In the genomic region with DNA sequence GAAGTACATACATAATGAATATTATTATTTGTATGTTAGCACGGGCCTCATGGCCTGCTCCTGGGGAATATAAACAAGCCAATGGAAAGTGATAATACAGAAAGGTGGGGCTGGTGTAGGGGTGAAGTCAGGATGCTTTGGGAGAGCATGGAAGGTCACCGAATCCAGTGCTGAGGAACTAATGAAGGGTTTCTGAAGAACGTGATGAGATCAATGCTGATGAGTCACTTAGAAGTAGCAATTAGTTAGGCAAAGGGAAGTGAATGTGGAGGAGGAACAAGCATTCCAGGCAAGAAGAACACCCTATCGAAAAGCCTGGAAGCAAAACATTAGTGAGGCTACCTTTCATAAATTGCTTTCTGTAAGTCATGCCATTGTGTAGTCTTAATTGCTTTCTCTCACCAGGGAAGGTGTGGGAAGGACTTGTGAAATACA, we compare ENCODE assay signal across 10 cellular contexts. TPM values are rescaled to one million over a fixed set of nuclear protein-coding genes. Genes with fewer than 3 reads are reported as not detected.
DNase-seq lines count a peak whose midpoint lies in the region; ATAC-seq and TF ChIP-seq lines count a peak whose summit lies in the region.
"Had no signal": no experiment of that assay in that cellular context is flagged by ENCODE, and none has a peak within 500 bp of the region (broad histone marks: within the 10 kb centered on the region; RNA-seq: fewer than 3 reads in every experiment).

No MANE protein-coding gene starts in this region.

- POLR2A ChIA-PET in Panc1 (lab: Charles Lee) = no interaction called here

- no peak overlapping the region for H3K9ac ChIP-seq in neural progenitor cell

- WGBS in ovary, 3 donors = 31 to 41% (median 33%) methylated on average over 4 of the region's 4 CpGs

- no peaks in the 10 kb centered on the region for H3K9me3 Mint-ChIP-seq in neural progenitor cell

- no peak overlapping the region for H3K4me2 ChIP-seq in neural progenitor cell

- H3K27ac ChIP-seq in Panc1 (ENCODE audit: low read length) = peak overlapping the region; percentile 93
- peak overlapping the region; percentile 92 for H3K27ac ChIP-seq in epithelial cell of prostate
- no peak overlapping the region for H3K27ac ChIP-seq in ovary
- no peak overlapping the region for H3K27ac ChIP-seq in neural progenitor cell

- no peaks in the 10 kb centered on the region for H3F3A ChIP-seq in neural progenitor cell (ENCODE audit: low read depth)

- intact Hi-C loops in Panc1 (cut with micrococcal nuclease; ENCODE audit: unreplicated experiment) (loop anchor here (5.0 kb wide), 1 partner anchor 42 kb away; no protein-coding TSS in a partner anchor), ovary (cut with DNase I) (no loop called here)

- no peak overlapping the region for H2AFZ ChIP-seq in neural progenitor cell (replicated peaks)

- H3K4me1 Mint-ChIP-seq in neural progenitor cell = peaks cover 30% of the 10 kb centered on the region

- H3K27ac Mint-ChIP-seq in neural progenitor cell = no peak overlapping the region

- H3K4me3 Mint-ChIP-seq in neural progenitor cell = no peak overlapping the region

- CTCF ChIA-PET in Panc1 (lab: Charles Lee) = no interaction called here

- in situ Hi-C loops in Panc1 (cut with HindIII; ENCODE audit: low pct_unique_long_range_greater_than_20kb, low sequenced_read_pairs) = no loop called here

- H3K9me3 ChIP-seq in Panc1 (ENCODE audit: control insufficient read depth, insufficient read depth, low read depth, low read length) (no peaks in the 10 kb centered on the region), ovary (no peaks in the 10 kb centered on the region), neural progenitor cell (ENCODE audit: low read depth) (no peaks in the 10 kb centered on the region)
- H3K9me3 ChIP-seq: pancreas had no signal

- no peaks in the 10 kb centered on the region for H3K27me3 ChIP-seq in Panc1 (ENCODE audit: control insufficient read depth, insufficient read depth, low read length)
- no peaks in the 10 kb centered on the region for H3K27me3 ChIP-seq in ovary
- no peaks in the 10 kb centered on the region for H3K27me3 ChIP-seq in neural progenitor cell
- H3K27me3 ChIP-seq: pancreas had no signal

- H3K27me3 Mint-ChIP-seq in neural progenitor cell (ENCODE audit: insufficient read depth, low read depth) = no peaks in the 10 kb centered on the region

- no peak for TF ChIP-seq CTCF in Panc1 (IDR thresholded peaks at IDR 0.05)
- TF ChIP-seq CTCF in ovary (IDR thresholded peaks at IDR 0.05) = no peak
- no peak for TF ChIP-seq CTCF in neural progenitor cell (IDR thresholded peaks at IDR 0.05)

- no peaks in the 10 kb centered on the region for H3K79me2 ChIP-seq in neural progenitor cell (ENCODE audit: low read depth)

- peaks cover 39% of the 10 kb centered on the region for H3K4me1 ChIP-seq in Panc1 (ENCODE audit: control insufficient read depth, insufficient read depth, low read length)
- H3K4me1 ChIP-seq in ovary (ENCODE audit: insufficient read depth) = peaks cover 3% of the 10 kb centered on the region
- peaks cover 10% of the 10 kb centered on the region for H3K4me1 ChIP-seq in neural progenitor cell

- H3K36me3 Mint-ChIP-seq in neural progenitor cell = peaks cover 5% of the 10 kb centered on the region

- H4K20me1 ChIP-seq in neural progenitor cell (ENCODE audit: low read depth) = no peaks in the 10 kb centered on the region

- peak; percentile 64 for ATAC-seq in Panc1

- H3K36me3 ChIP-seq in Panc1 (ENCODE audit: control insufficient read depth, insufficient read depth, low read length) = peaks cover 5% of the 10 kb centered on the region
- H3K36me3 ChIP-seq in ovary = no peaks in the 10 kb centered on the region
- no peaks in the 10 kb centered on the region for H3K36me3 ChIP-seq in neural progenitor cell
- H3K36me3 ChIP-seq: pancreas had no signal

- BruUV-seq in Panc1 (replicated peaks; lab: Mats Ljungman, UMichigan) = no TSS peak

- no peak for TF ChIP-seq EP300 in ovary (IDR thresholded peaks at IDR 0.05)

- H3K4me3 ChIP-seq in Panc1 (ENCODE audit: low read depth in 2 of 2, low read length in 2 of 2) (peak overlapping the region; percentile 56 to 82), ovary (peak overlapping the region; percentile 38), neural progenitor cell (no peak overlapping the region)

- DNase-seq in EH (ENCODE audit: low read depth) (peak; percentile 69), Panc1 (ENCODE audit: low read depth, low spot score) (no peak), epithelial cell of prostate (ENCODE audit: low read depth, low spot score) (no peak), ovary (no peak), HPDE6-E6E7 (ENCODE audit: extremely low spot score) (no peak), SHP77 treated with DMSO at 0.1 percent for 48 hours (lab: John Stamatoyannopoulos, UW) (no peak), neural progenitor cell (ENCODE audit: low spot score) (no peak)
- no peak for DNase-seq in stimulated activated naive CD4-positive, alpha-beta T cell treated with Interleukin-2 at 50 U/mL for 16 hours (lab: John Stamatoyannopoulos, UW)
- DNase-seq: pancreas, T-helper 9 cell had no signal

- TF ChIP-seq POLR2A in ovary (IDR thresholded peaks at IDR 0.05) = no peak

RNA-seq across cellular contexts. Expression of a gene that starts 2.1 kb away (rescaled TPM):
- total RNA-seq in Panc1 (2021; ENCODE audit: unreplicated experiment) = 72.0 TPM
- polyA plus RNA-seq in Panc1 (2012; ENCODE audit: insufficient read length) = 34.8 TPM
- total RNA-seq in ovary = 100 to 1,000 TPM in 3 of 7 donors, 10 to 100 TPM in 4; 67.5 to 472 (median 93.5) TPM
- 100 to 1,000 TPM; 118 to 141 TPM for polyA plus RNA-seq in ovary
- total RNA-seq in neural progenitor cell (ENCODE audit: low replicate concordance) = 0.47 and 1.1 TPM in 2 replicates

Comparison
In these comparisons a context has a peak if more than half of its experiments do, and no peak if none do; other contexts are left out.
1. H3K27ac ChIP-seq: peak in Panc1 (single experiment) and epithelial cell of prostate (single experiment); none in ovary (0 of 2) and neural progenitor cell (single experiment).
2. RNA of a gene that starts 2.1 kb away (total RNA-seq): 67.5 to 472 TPM in ovary and 72.0 TPM in Panc1 (single experiment); 0.47 to 1.1 TPM in neural progenitor cell; every median in the first group is over 10 times any median in the second.